ENCODE assay signal across 12 cellular contexts in the genomic region with DNA sequence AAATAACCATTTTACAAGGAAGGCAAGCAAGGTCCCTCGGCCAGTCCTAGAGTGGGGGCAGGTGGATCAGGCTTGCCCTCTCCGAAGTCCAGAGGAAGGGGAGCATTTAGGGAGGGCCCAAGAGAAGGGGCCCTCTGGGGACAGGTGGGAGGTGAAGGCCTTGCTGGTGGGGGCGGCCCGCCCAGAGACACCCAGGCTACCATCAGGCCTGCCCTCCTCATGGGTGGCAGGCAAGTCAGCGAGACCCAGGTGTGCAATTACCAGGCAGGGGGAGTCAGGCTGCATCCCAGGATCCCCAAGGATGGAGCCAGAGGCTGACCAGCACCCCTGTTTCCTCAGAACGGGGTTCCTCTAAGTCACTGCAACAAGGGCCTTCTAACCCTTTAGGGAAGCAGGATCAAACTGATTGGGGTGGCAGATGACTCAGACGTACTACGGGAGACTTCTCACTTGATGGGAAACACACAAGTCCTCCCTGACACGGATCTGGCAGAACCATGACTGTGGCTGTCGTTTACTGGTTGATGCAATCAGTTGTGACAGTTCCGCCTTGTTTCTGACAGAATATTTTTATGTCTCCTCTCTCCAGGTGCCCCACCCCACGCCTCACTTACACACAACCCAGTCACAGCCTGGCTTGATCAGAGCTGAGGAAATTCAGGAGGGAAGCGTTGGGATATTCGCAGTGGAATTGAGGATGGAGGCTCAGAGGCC. TPM values are rescaled to one million over a fixed set of nuclear protein-coding genes. Genes with fewer than 3 reads are reported as not detected.
A peak's percentile ranks its signal among the peaks of the same experiment; 100 is the strongest.
DNase-seq lines count a peak whose midpoint lies in the region; ATAC-seq and FAIRE-seq lines count a peak whose summit lies in the region.
"Had no signal": no experiment of that assay in that cellular context is flagged by ENCODE, and none has a peak within 500 bp of the region (broad histone marks: within the 10 kb centered on the region; RNA-seq: fewer than 3 reads in every experiment).

No MANE protein-coding gene starts in this region.

- H3K4me1 Mint-ChIP-seq in activated T-cell treated with anti-CD3 and anti-CD28 coated beads, Interleukin-2, amount 50 U/mL, for 24 hours (ENCODE audit: low read depth): no peaks in the 10 kb centered on the region
- no peaks in the 10 kb centered on the region for H3K4me1 Mint-ChIP-seq in activated T-cell treated with anti-CD3 and anti-CD28 coated beads, Interleukin-2, amount 50 U/mL, for 72 hours (ENCODE audit: low read depth)
- H3K4me1 Mint-ChIP-seq: WTC11 had no signal

- intact Hi-C loops in left colon (cut with DNase I, micrococcal nuclease): no loop called here

- FAIRE-seq in urothelium cell line (lab: Jason Lieb, UNC): peak; percentile 20

- no peak for ATAC-seq in activated T-cell treated with anti-CD3 and anti-CD28 coated beads, Interleukin-2, amount 50 U/mL, for 72 hours (replicated peaks in 1 of 2)
- ATAC-seq in left colon (peak; percentile 44), HG03342 (IDR thresholded peaks at IDR 0.05; ENCODE audit: unreplicated experiment) (no peak), GM18873 (IDR thresholded peaks at IDR 0.05; ENCODE audit: low FRiP score, unreplicated experiment) (no peak)
- ATAC-seq: activated T-cell treated with anti-CD3 and anti-CD28 coated beads, Interleukin-2, amount 50 U/mL, for 4 hours; WTC11 had no signal

- H3K27ac Mint-ChIP-seq in activated T-cell treated with anti-CD3 and anti-CD28 coated beads, Interleukin-2, amount 50 U/mL, for 24 hours: peak overlapping the region; percentile 4
- no peak overlapping the region for H3K27ac Mint-ChIP-seq in activated T-cell treated with anti-CD3 and anti-CD28 coated beads, Interleukin-2, amount 50 U/mL, for 72 hours
- H3K27ac Mint-ChIP-seq: WTC11 had no signal

- H3K4me3 Mint-ChIP-seq in activated T-cell treated with anti-CD3 and anti-CD28 coated beads, Interleukin-2, amount 50 U/mL, for 24 hours: no peak overlapping the region
- H3K4me3 Mint-ChIP-seq in activated T-cell treated with anti-CD3 and anti-CD28 coated beads, Interleukin-2, amount 50 U/mL, for 72 hours: no peak overlapping the region
- H3K4me3 Mint-ChIP-seq: activated T-cell treated with anti-CD3 and anti-CD28 coated beads, Interleukin-2, amount 50 U/mL, for 4 hours; WTC11 had no signal

- no peaks in the 10 kb centered on the region for H3K9me3 Mint-ChIP-seq in activated T-cell treated with anti-CD3 and anti-CD28 coated beads, Interleukin-2, amount 50 U/mL, for 24 hours
- no peaks in the 10 kb centered on the region for H3K9me3 Mint-ChIP-seq in activated T-cell treated with anti-CD3 and anti-CD28 coated beads, Interleukin-2, amount 50 U/mL, for 72 hours
- H3K9me3 Mint-ChIP-seq: activated T-cell treated with anti-CD3 and anti-CD28 coated beads, Interleukin-2, amount 50 U/mL, for 4 hours; WTC11 had no signal

- no peak for DNase-seq in activated T-cell treated with anti-CD3 and anti-CD28 coated beads, Interleukin-2, amount 50 U/mL, for 24 hours
- no peak for DNase-seq in activated T-cell treated with anti-CD3 and anti-CD28 coated beads, Interleukin-2, amount 50 U/mL, for 72 hours
- DNase-seq in SKM-1 treated with dmso at 0.1 percent for 144 hours (lab: John Stamatoyannopoulos, UW; ENCODE audit: unreplicated experiment) (peak; percentile 64), left colon (no peak), urothelium cell line (ENCODE audit: low spot score) (no peak), kidney glomerular epithelial cell (lab: John Stamatoyannopoulos, UW) (no peak)
- DNase-seq: activated T-cell treated with anti-CD3 and anti-CD28 coated beads, Interleukin-2, amount 50 U/mL, for 4 hours; DND-41; NCI-H2171 treated with DMSO at 0.1 percent for 48 hours had no signal

- H3K27me3 Mint-ChIP-seq in activated T-cell treated with anti-CD3 and anti-CD28 coated beads, Interleukin-2, amount 50 U/mL, for 24 hours: no peaks in the 10 kb centered on the region
- no peaks in the 10 kb centered on the region for H3K27me3 Mint-ChIP-seq in activated T-cell treated with anti-CD3 and anti-CD28 coated beads, Interleukin-2, amount 50 U/mL, for 72 hours (ENCODE audit: low read depth)

- H3K36me3 Mint-ChIP-seq in activated T-cell treated with anti-CD3 and anti-CD28 coated beads, Interleukin-2, amount 50 U/mL, for 24 hours (ENCODE audit: low read depth): peaks cover 15% of the 10 kb centered on the region
- H3K36me3 Mint-ChIP-seq in activated T-cell treated with anti-CD3 and anti-CD28 coated beads, Interleukin-2, amount 50 U/mL, for 72 hours (ENCODE audit: insufficient read depth in 2 of 2): no peaks in the 10 kb centered on the region
- H3K36me3 Mint-ChIP-seq: WTC11 had no signal

RNA-seq across cellular contexts. Expression of gene LOXL4, which starts 8.2 kb away (rescaled TPM):
- not detected for total RNA-seq in activated T-cell treated with anti-CD3 and anti-CD28 coated beads, Interleukin-2, amount 50 U/mL, for 72 hours
- total RNA-seq in left colon: 1 to 10 TPM in 1 of 2 donors, under 1 TPM in 1; 0.34 to 1.6 TPM
- total RNA-seq: activated T-cell treated with anti-CD3 and anti-CD28 coated beads, Interleukin-2, amount 50 U/mL, for 4 hours had no signal
